ENCODE assay signal across 9 cellular contexts in genomic region chr12:2563709-2564108, GRCh38.
"Had no signal": no experiment of that assay in that cellular context is flagged by ENCODE, and none has a peak within 500 bp of the region (broad histone marks: within the 10 kb centered on the region; RNA-seq: fewer than 3 reads in every experiment).

No MANE protein-coding gene starts in this region.

- ATAC-seq: GM23338, HCT116, K562 had no signal

- FAIRE-seq: H1, H54, HTR-8/SVneo, K562 had no signal

- H3K4me3 ChIP-seq: GM23338, HAP-1, K562 had no signal

- H3K27ac Mint-ChIP-seq: GM23338, HFFc6 had no signal

- H2AFZ ChIP-seq: GM23338 had no signal

- H3K9me3 ChIP-seq: HAP-1 had no signal

- H3K4me1 ChIP-seq: HAP-1 had no signal

- H3K36me3 ChIP-seq: HAP-1 had no signal

- H3K9me3 Mint-ChIP-seq: GM23338, HFFc6 had no signal

- H3K4me3 Mint-ChIP-seq: GM23338, HFFc6 had no signal

- H3K4me2 ChIP-seq: GM23338 had no signal

- DNase-seq: HFFc6, IMR-90 had no signal

- H3K4me1 Mint-ChIP-seq: GM23338 had no signal
